Comparison of ENCODE assay signal across 20 cellular contexts in the genomic region with DNA sequence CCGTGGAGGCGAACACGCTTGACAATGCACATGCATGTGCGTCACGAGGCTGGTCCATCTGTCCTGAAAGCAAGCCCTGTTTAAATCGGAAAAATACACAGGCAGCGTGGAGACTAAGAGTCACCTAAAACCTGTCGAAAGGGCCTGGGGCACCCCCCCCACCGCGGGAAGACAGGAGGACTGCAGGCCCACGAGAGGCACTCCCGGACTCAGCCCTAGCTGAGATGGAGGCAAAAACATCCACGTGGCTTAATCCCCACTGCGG.
"Had no signal": no experiment of that assay in that cellular context is flagged by ENCODE, and none has a peak within 500 bp of the region (broad histone marks: within the 10 kb centered on the region; RNA-seq: fewer than 3 reads in every experiment).

No MANE protein-coding gene starts in this region.

- H3K27ac ChIP-seq: SJCRH30 had no signal

- H3K27me3 ChIP-seq: MG63, SJCRH30 had no signal

- DNase-seq: IMR-90, KG1, NCI-H1092, NCI-H1105 treated with DMSO at 0.1 percent for 48 hours, NCI-H1436, NCI-H187, NCI-H2029, NCI-H2081 treated with DMSO at 0.1 percent for 48 hours, NCI-H2171, NCI-H226, NCI-H446, NCI-H510A, NCI-H524 treated with DMSO at 0.1 percent for 48 hours, NCI-H774, RPMI8226, SHP77 treated with DMSO at 0.1 percent for 48 hours, SJCRH30 had no signal

- ATAC-seq: HepG2, SK-N-SH treated with all-trans-retinoic acid at 6 μM for 48 hours had no signal

- H3K4me3 ChIP-seq: MG63, SJCRH30 had no signal
